In the genomic region with DNA sequence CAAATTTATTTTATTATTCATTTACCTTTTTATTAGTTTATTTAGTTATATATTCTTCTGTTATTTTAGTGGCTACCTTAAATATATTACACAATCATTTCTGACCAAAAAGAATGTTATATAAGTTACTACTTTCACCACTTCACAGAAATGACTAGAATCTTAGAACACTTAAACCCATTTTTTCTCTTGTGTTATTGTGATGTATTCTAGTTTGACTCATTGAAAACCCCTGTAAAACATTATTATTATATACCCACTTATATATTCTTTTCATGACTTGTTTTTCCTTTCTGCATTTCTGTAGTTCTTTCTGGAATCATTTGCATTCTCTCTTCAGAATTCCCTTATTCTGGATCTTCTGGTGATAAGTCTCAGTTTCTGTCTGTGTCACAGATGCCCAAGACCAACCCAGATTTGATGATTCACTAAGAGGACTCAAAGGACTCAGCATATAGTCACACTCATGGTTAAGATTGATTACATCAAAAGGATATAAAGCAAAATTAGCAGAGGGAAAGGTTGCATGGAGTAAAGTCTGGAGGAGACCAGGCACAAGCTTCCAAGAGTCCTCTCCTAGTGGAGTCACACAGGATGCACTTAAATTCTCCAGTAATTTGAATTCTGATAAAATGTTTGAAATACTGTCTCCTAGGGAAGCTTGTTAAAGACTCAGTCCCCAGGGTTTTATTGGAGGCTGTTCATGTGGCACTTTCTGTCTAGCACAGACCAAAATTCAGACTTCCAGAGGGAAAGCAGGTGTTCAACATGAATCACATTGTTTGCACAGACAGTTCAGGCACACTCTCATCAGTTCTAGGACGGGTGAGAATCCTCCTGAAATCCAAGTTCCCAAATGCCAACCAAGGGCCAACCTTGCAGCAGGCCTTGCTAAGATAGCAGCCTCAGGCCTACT, we compare ENCODE assay signal across 1 cellular context.
TF ChIP-seq lines count a peak whose summit lies in the region.

No MANE protein-coding gene starts in this region.

TF ChIP-seq in HepG2, 621 proteins besides CTCF, POLR2A, EP300 and RAD21:
- TF ChIP-seq CEBPB (IDR thresholded peaks at IDR 0.05; ENCODE audit: borderline replicate concordance, low read depth, low read length) (peak; percentile 12; the same call in 1 of the 2 replicates), MIER3 (CRISPR knock-in tag; IDR thresholded peaks at IDR 0.05; ENCODE audit: borderline replicate concordance) (no peak)
